34 cellular contexts compared by ENCODE assay signal in the genomic region with DNA sequence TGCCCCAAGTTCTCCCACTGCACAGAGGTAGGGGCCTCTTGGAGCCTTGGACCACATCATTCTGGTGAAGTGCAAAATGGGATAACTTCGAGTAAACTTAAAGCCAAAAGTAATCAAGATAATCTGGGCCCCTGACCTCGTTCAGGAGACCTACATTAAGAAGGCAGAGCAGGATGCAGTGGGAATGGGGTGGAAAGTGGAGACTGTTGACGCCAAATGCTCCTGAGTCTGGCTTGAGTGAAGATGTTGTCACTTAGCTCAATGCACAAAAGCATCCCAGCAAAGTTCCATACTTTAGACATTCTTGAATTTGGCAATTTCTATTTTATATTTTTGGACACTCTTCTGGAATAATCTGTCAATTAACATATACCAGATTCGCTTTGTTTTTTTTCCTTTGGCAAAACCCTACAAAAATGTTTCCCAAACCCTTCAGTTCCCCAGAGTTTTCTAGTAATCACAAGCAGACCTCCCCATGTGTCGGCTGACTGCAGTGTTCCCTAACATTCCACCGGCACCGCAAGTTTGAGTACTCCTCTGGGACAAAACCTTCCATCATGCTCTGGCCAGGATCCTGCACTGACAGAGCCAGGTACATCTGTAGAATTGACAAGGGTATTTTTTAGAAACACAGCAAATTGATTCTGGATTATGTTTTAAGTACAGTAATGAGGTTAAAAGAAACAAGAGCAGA.
"Had no signal": no experiment of that assay in that cellular context is flagged by ENCODE, and none has a peak within 500 bp of the region (broad histone marks: within the 10 kb centered on the region; RNA-seq: fewer than 3 reads in every experiment).

No MANE protein-coding gene starts in this region.

- H3K4me1 ChIP-seq: lower lobe of right lung, right lobe of liver, thyroid gland, upper lobe of left lung had no signal

- H3K27ac ChIP-seq: lower lobe of right lung, right lobe of liver, thyroid gland, upper lobe of left lung, vagina, WERI-Rb-1 had no signal

- H3K4me3 ChIP-seq: heart left ventricle, lower lobe of right lung, right lobe of liver, smooth muscle cell, thyroid gland, upper lobe of left lung, vagina had no signal

- H3K9me3 ChIP-seq: heart left ventricle, lower lobe of right lung, right lobe of liver, thyroid gland, upper lobe of left lung, vagina had no signal

- H3K36me3 Mint-ChIP-seq: activated naive CD4-positive, alpha-beta T cell treated with anti-CD3 and anti-CD28 coated beads, Interleukin-2, amount 50 U/mL, for 24 hours; immature natural killer cell; naive thymus-derived CD8-positive, alpha-beta T cell; stimulated activated memory B cell treated with anti-CD40 and anti-IgM and Interleukin-4, amounts not matched to agents 10 μg/mL and 1 μg/mL and 100 μg/mL, for 72 hours had no signal

- FAIRE-seq: kidney had no signal

- H3K27me3 Mint-ChIP-seq: activated CD4-positive, alpha-beta memory T cell treated with anti-CD3 and anti-CD28 coated beads, Interleukin-2, amount 10 ng/mL, durations not matched to agents 7 days and 5 days; activated naive CD8-positive, alpha-beta T cell treated with anti-CD3 and anti-CD28 coated beads, Interleukin-2, amount 50 U/mL, for 24 hours; stimulated activated memory B cell treated with anti-CD40 and anti-IgM and Interleukin-4, amounts not matched to agents 10 μg/mL and 1 μg/mL and 100 μg/mL, for 72 hours; T-helper 17 cell had no signal

- H3K9me3 Mint-ChIP-seq: activated CD4-positive, alpha-beta memory T cell treated with anti-CD3 and anti-CD28 coated beads, Interleukin-2, amount 10 ng/mL, durations not matched to agents 7 days and 5 days; activated naive CD4-positive, alpha-beta T cell treated with anti-CD3 and anti-CD28 coated beads, Interleukin-2, amount 50 U/mL, for 24 hours; activated naive CD8-positive, alpha-beta T cell treated with anti-CD3 and anti-CD28 coated beads, Interleukin-2, amount 50 U/mL, for 24 hours; activated T-cell treated with anti-CD3 and anti-CD28 coated beads, Interleukin-2, amount 50 U/mL, for 24 hours; activated T-helper 2 cell treated with anti-CD3 and anti-CD28 coated beads, Interferon-gamma antibody, Interleukin-2, Interleukin-4, amounts not matched to agents 10 μg/mL and 5 μg/mL and 100 μg/mL, durations not matched to agents 14 hours and 24 hours and 36 hours; dendritic cell treated with granulocyte-macrophage colony-stimulating factor and Interleukin-4, amounts not matched to agents 40 ng/mL and 50 ng/mL, for 4 days; immature natural killer cell; naive thymus-derived CD8-positive, alpha-beta T cell; stimulated activated memory B cell treated with anti-CD40 and anti-IgM and Interleukin-4, amounts not matched to agents 10 μg/mL and 1 μg/mL and 100 μg/mL, for 72 hours had no signal

- H3K27ac Mint-ChIP-seq: activated CD4-positive, alpha-beta memory T cell treated with anti-CD3 and anti-CD28 coated beads, Interleukin-2, amount 10 ng/mL, durations not matched to agents 7 days and 5 days; activated naive CD4-positive, alpha-beta T cell treated with anti-CD3 and anti-CD28 coated beads, Interleukin-2, amount 50 U/mL, for 24 hours; activated naive CD8-positive, alpha-beta T cell treated with anti-CD3 and anti-CD28 coated beads, Interleukin-2, amount 50 U/mL, for 24 hours; activated T-cell treated with anti-CD3 and anti-CD28 coated beads, Interleukin-2, amount 50 U/mL, for 24 hours; activated T-helper 2 cell treated with anti-CD3 and anti-CD28 coated beads, Interferon-gamma antibody, Interleukin-2, Interleukin-4, amounts not matched to agents 10 μg/mL and 5 μg/mL and 100 μg/mL, durations not matched to agents 14 hours and 24 hours and 36 hours; dendritic cell treated with granulocyte-macrophage colony-stimulating factor and Interleukin-4, amounts not matched to agents 40 ng/mL and 50 ng/mL, for 4 days; endodermal cell; immature natural killer cell; naive thymus-derived CD8-positive, alpha-beta T cell; stimulated activated memory B cell treated with anti-CD40 and anti-IgM and Interleukin-4, amounts not matched to agents 10 μg/mL and 1 μg/mL and 100 μg/mL, for 72 hours; stimulated activated naive CD8-positive, alpha-beta T cell treated with anti-CD3 and anti-CD28 coated beads, Interleukin-15, amount 100 ng/mL, for 72 hours; T-helper 17 cell had no signal

- H3K4me2 ChIP-seq: smooth muscle cell had no signal

- H3K27me3 ChIP-seq: right lobe of liver, thyroid gland, upper lobe of left lung, vagina had no signal

- H3K4me1 Mint-ChIP-seq: activated CD4-positive, alpha-beta memory T cell treated with anti-CD3 and anti-CD28 coated beads, Interleukin-2, amount 10 ng/mL, durations not matched to agents 7 days and 5 days; activated naive CD4-positive, alpha-beta T cell treated with anti-CD3 and anti-CD28 coated beads, Interleukin-2, amount 50 U/mL, for 24 hours; activated naive CD8-positive, alpha-beta T cell treated with anti-CD3 and anti-CD28 coated beads, Interleukin-2, amount 50 U/mL, for 24 hours; immature natural killer cell; naive thymus-derived CD8-positive, alpha-beta T cell; stimulated activated memory B cell treated with anti-CD40 and anti-IgM and Interleukin-4, amounts not matched to agents 10 μg/mL and 1 μg/mL and 100 μg/mL, for 72 hours; stimulated activated naive CD8-positive, alpha-beta T cell treated with anti-CD3 and anti-CD28 coated beads, Interleukin-15, amount 100 ng/mL, for 72 hours; T-helper 17 cell had no signal

- DNase-seq: activated CD4-positive, alpha-beta memory T cell treated with anti-CD3 and anti-CD28 coated beads, Interleukin-2, amount 10 ng/mL, durations not matched to agents 7 days and 5 days; activated CD4-positive, alpha-beta T cell treated with anti-CD3 and anti-CD28 coated beads for 48 hours; activated CD8-positive, alpha-beta memory T cell treated with anti-CD3 and anti-CD28 coated beads, Interleukin-2, amount 50 U/mL, for 48 hours; activated naive CD8-positive, alpha-beta T cell treated with anti-CD3 and anti-CD28 coated beads, Interleukin-2, amount 50 U/mL, for 24 hours; activated T-cell treated with anti-CD3 and anti-CD28 coated beads, Interleukin-2, amount 50 U/mL, for 24 hours; amygdala; central memory CD4-positive, alpha-beta T cell; endodermal cell; heart left ventricle; hypothalamus; immature natural killer cell; kidney; lower lobe of right lung; mesenchymal stem cell; naive thymus-derived CD8-positive, alpha-beta T cell; right lobe of liver; stimulated activated CD4-positive, alpha-beta T cell treated with anti-CD3 and anti-CD28 coated beads, Interleukin-1b, Interleukin-23, amount 100 ng/mL, for 48 hours; stimulated activated CD4-positive, alpha-beta T cell treated with anti-CD3 and anti-CD28 coated beads, Interleukin-4, amount 100 ng/mL, for 4 hours; stimulated activated CD8-positive, alpha-beta memory T cell treated with anti-CD3 and anti-CD28 coated beads, Interleukin-4, amount 100 ng/mL, for 48 hours; stimulated activated naive CD8-positive, alpha-beta T cell treated with anti-CD3 and anti-CD28 coated beads, Interleukin-15, amount 100 ng/mL, for 72 hours; substantia nigra; T-helper 17 cell; T1000; thyroid gland; upper lobe of left lung; WERI-Rb-1 had no signal

- ATAC-seq: activated CD4-positive, CD25-positive, alpha-beta regulatory T cell treated with anti-CD3 and anti-CD28 coated beads, Interleukin-2, amount 50 U/mL, for 24 hours; activated naive CD8-positive, alpha-beta T cell treated with anti-CD3 and anti-CD28 coated beads, Interleukin-2, amount 50 U/mL, for 24 hours; esophagus mucosa; lower lobe of right lung; naive thymus-derived CD8-positive, alpha-beta T cell; right lobe of liver; stimulated activated memory B cell treated with anti-CD40 and anti-IgM and Interleukin-4, amounts not matched to agents 10 μg/mL and 1 μg/mL and 100 μg/mL, for 72 hours; stimulated activated naive CD8-positive, alpha-beta T cell treated with anti-CD3 and anti-CD28 coated beads, Interleukin-15, amount 100 ng/mL, for 72 hours; T-helper 17 cell had no signal

- H3K36me3 ChIP-seq: heart left ventricle, lower lobe of right lung, right lobe of liver, thyroid gland, upper lobe of left lung, vagina, WERI-Rb-1 had no signal

- H3K4me3 Mint-ChIP-seq: activated CD4-positive, alpha-beta memory T cell treated with anti-CD3 and anti-CD28 coated beads, Interleukin-2, amount 10 ng/mL, durations not matched to agents 7 days and 5 days; activated naive CD4-positive, alpha-beta T cell treated with anti-CD3 and anti-CD28 coated beads, Interleukin-2, amount 50 U/mL, for 24 hours; activated naive CD8-positive, alpha-beta T cell treated with anti-CD3 and anti-CD28 coated beads, Interleukin-2, amount 50 U/mL, for 24 hours; activated T-cell treated with anti-CD3 and anti-CD28 coated beads, Interleukin-2, amount 50 U/mL, for 24 hours; dendritic cell treated with granulocyte-macrophage colony-stimulating factor and Interleukin-4, amounts not matched to agents 40 ng/mL and 50 ng/mL, for 4 days; endodermal cell; immature natural killer cell; naive thymus-derived CD8-positive, alpha-beta T cell; stimulated activated memory B cell treated with anti-CD40 and anti-IgM and Interleukin-4, amounts not matched to agents 10 μg/mL and 1 μg/mL and 100 μg/mL, for 72 hours; stimulated activated naive CD8-positive, alpha-beta T cell treated with anti-CD3 and anti-CD28 coated beads, Interleukin-15, amount 100 ng/mL, for 72 hours; T-helper 17 cell had no signal
